15 cellular contexts compared by ENCODE assay signal in the genomic region with DNA sequence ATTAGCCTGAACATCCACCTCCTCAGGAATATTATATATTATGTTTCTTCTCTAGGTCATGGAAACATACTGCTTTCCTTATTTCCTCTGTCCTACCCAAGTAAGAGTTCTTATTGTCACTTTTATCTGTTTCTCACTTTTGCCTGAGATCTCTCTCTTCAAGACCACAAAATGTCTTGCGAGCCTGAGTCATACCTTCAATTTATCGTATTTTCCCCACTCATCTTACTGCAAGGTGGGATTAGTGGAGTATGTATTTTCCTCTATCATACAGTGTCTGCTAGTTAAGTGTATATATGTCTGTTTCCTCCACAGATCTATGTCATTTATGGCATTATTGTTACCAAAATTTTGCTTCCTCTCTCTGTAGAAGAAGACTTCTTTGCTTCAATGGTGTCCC.
DNase-seq lines count a peak whose midpoint lies in the region; ATAC-seq lines count a peak whose summit lies in the region.
"Had no signal": no experiment of that assay in that cellular context is flagged by ENCODE, and none has a peak within 500 bp of the region (broad histone marks: within the 10 kb centered on the region; RNA-seq: fewer than 3 reads in every experiment).

No MANE protein-coding gene starts in this region.

- H3K9me3 Mint-ChIP-seq in stimulated activated naive CD8-positive, alpha-beta T cell treated with anti-CD3 and anti-CD28 coated beads, Interleukin-15, amount 100 ng/mL, for 72 hours = no peaks in the 10 kb centered on the region
- H3K9me3 Mint-ChIP-seq in activated naive CD8-positive, alpha-beta T cell treated with anti-CD3 and anti-CD28 coated beads, Interleukin-2, amount 50 U/mL, for 24 hours = no peaks in the 10 kb centered on the region
- H3K9me3 Mint-ChIP-seq in stimulated activated naive CD8-positive, alpha-beta T cell treated with anti-CD3 and anti-CD28 coated beads, Interleukin-15, Interleukin-2, amounts not matched to agents 100 ng/mL and 50 ng/mL, for 24 hours = no peaks in the 10 kb centered on the region
- H3K9me3 Mint-ChIP-seq: GM23338, H9 had no signal

- H3K4me3 Mint-ChIP-seq in stimulated activated naive CD8-positive, alpha-beta T cell treated with anti-CD3 and anti-CD28 coated beads, Interleukin-15, amount 100 ng/mL, for 72 hours = no peak overlapping the region
- no peak overlapping the region for H3K4me3 Mint-ChIP-seq in activated naive CD8-positive, alpha-beta T cell treated with anti-CD3 and anti-CD28 coated beads, Interleukin-2, amount 50 U/mL, for 24 hours
- no peak overlapping the region for H3K4me3 Mint-ChIP-seq in stimulated activated naive CD8-positive, alpha-beta T cell treated with anti-CD3 and anti-CD28 coated beads, Interleukin-15, Interleukin-2, amounts not matched to agents 100 ng/mL and 50 ng/mL, for 24 hours
- H3K4me3 Mint-ChIP-seq: CD4-positive, alpha-beta memory T cell; GM23338; H9 had no signal

- H3K27ac Mint-ChIP-seq in stimulated activated naive CD8-positive, alpha-beta T cell treated with anti-CD3 and anti-CD28 coated beads, Interleukin-15, amount 100 ng/mL, for 72 hours = no peak overlapping the region
- H3K27ac Mint-ChIP-seq in activated naive CD8-positive, alpha-beta T cell treated with anti-CD3 and anti-CD28 coated beads, Interleukin-2, amount 50 U/mL, for 24 hours = peak overlapping the region; percentile 13
- H3K27ac Mint-ChIP-seq in stimulated activated naive CD8-positive, alpha-beta T cell treated with anti-CD3 and anti-CD28 coated beads, Interleukin-15, Interleukin-2, amounts not matched to agents 100 ng/mL and 50 ng/mL, for 24 hours = peak overlapping the region; percentile 69
- H3K27ac Mint-ChIP-seq: CD4-positive, alpha-beta memory T cell; GM23338 had no signal

- H3K36me3 Mint-ChIP-seq in activated naive CD8-positive, alpha-beta T cell treated with anti-CD3 and anti-CD28 coated beads, Interleukin-2, amount 50 U/mL, for 24 hours (ENCODE audit: low read depth) = no peaks in the 10 kb centered on the region
- no peaks in the 10 kb centered on the region for H3K36me3 Mint-ChIP-seq in stimulated activated naive CD8-positive, alpha-beta T cell treated with anti-CD3 and anti-CD28 coated beads, Interleukin-15, Interleukin-2, amounts not matched to agents 100 ng/mL and 50 ng/mL, for 24 hours (ENCODE audit: low read depth)
- H3K36me3 Mint-ChIP-seq: CD4-positive, alpha-beta memory T cell had no signal

- H3K4me1 Mint-ChIP-seq in stimulated activated naive CD8-positive, alpha-beta T cell treated with anti-CD3 and anti-CD28 coated beads, Interleukin-15, amount 100 ng/mL, for 72 hours = peaks cover 12% of the 10 kb centered on the region
- peaks cover 24% of the 10 kb centered on the region for H3K4me1 Mint-ChIP-seq in activated naive CD8-positive, alpha-beta T cell treated with anti-CD3 and anti-CD28 coated beads, Interleukin-2, amount 50 U/mL, for 24 hours
- peaks cover 22% of the 10 kb centered on the region for H3K4me1 Mint-ChIP-seq in stimulated activated naive CD8-positive, alpha-beta T cell treated with anti-CD3 and anti-CD28 coated beads, Interleukin-15, Interleukin-2, amounts not matched to agents 100 ng/mL and 50 ng/mL, for 24 hours (ENCODE audit: low read depth)
- H3K4me1 Mint-ChIP-seq: GM23338, H9 had no signal

- no peaks in the 10 kb centered on the region for H3K27me3 Mint-ChIP-seq in stimulated activated naive CD8-positive, alpha-beta T cell treated with anti-CD3 and anti-CD28 coated beads, Interleukin-15, amount 100 ng/mL, for 72 hours
- no peaks in the 10 kb centered on the region for H3K27me3 Mint-ChIP-seq in activated naive CD8-positive, alpha-beta T cell treated with anti-CD3 and anti-CD28 coated beads, Interleukin-2, amount 50 U/mL, for 24 hours
- H3K27me3 Mint-ChIP-seq in stimulated activated naive CD8-positive, alpha-beta T cell treated with anti-CD3 and anti-CD28 coated beads, Interleukin-15, Interleukin-2, amounts not matched to agents 100 ng/mL and 50 ng/mL, for 24 hours = peaks cover 3% of the 10 kb centered on the region
- H3K27me3 Mint-ChIP-seq: CD4-positive, alpha-beta memory T cell had no signal

- peak; percentile 78 for ATAC-seq in stimulated activated naive CD8-positive, alpha-beta T cell treated with anti-CD3 and anti-CD28 coated beads, Interleukin-15, Interleukin-2, amounts not matched to agents 100 U/mL and 50 U/mL, for 24 hours
- no peak for ATAC-seq in stimulated activated naive CD8-positive, alpha-beta T cell treated with anti-CD3 and anti-CD28 coated beads, Interleukin-15, amount 100 ng/mL, for 72 hours
- peak; percentile 72 for ATAC-seq in activated naive CD8-positive, alpha-beta T cell treated with anti-CD3 and anti-CD28 coated beads, Interleukin-2, amount 50 U/mL, for 24 hours
- ATAC-seq in GM19395 (IDR thresholded peaks at IDR 0.05; ENCODE audit: unreplicated experiment) = no peak
- ATAC-seq: GM12878, GM23338, HCT116 had no signal

- no peak for DNase-seq in stimulated activated naive CD8-positive, alpha-beta T cell treated with anti-CD3 and anti-CD28 coated beads, Interleukin-15, Interleukin-2, amounts not matched to agents 100 U/mL and 50 U/mL, for 24 hours
- DNase-seq in stimulated activated naive CD8-positive, alpha-beta T cell treated with anti-CD3 and anti-CD28 coated beads, Interleukin-15, amount 100 ng/mL, for 72 hours = no peak
- DNase-seq in activated naive CD8-positive, alpha-beta T cell treated with anti-CD3 and anti-CD28 coated beads, Interleukin-2, amount 50 U/mL, for 24 hours = no peak
- DNase-seq in stimulated activated CD4-positive, alpha-beta T cell treated with anti-CD3 and anti-CD28 coated beads, Interleukin-1b, Interleukin-23, amount 100 ng/mL, for 48 hours = no peak
- DNase-seq: C1 segment of cervical spinal cord; CD4-positive, alpha-beta memory T cell; COR-L47; DMS153; DND-41; H9 had no signal

Comparison
In these comparisons a context has a peak if more than half of its experiments do, and no peak if none do; other contexts are left out.
1. ATAC-seq: peak in stimulated activated naive CD8-positive, alpha-beta T cell treated with anti-CD3 and anti-CD28 coated beads, Interleukin-15, Interleukin-2, amounts not matched to agents 100 U/mL and 50 U/mL, for 24 hours (single experiment) and activated naive CD8-positive, alpha-beta T cell treated with anti-CD3 and anti-CD28 coated beads, Interleukin-2, amount 50 U/mL, for 24 hours (single experiment); none in stimulated activated naive CD8-positive, alpha-beta T cell treated with anti-CD3 and anti-CD28 coated beads, Interleukin-15, amount 100 ng/mL, for 72 hours (single experiment) and GM19395 (single experiment).
2. H3K27ac Mint-ChIP-seq: peak in activated naive CD8-positive, alpha-beta T cell treated with anti-CD3 and anti-CD28 coated beads, Interleukin-2, amount 50 U/mL, for 24 hours (single experiment) and stimulated activated naive CD8-positive, alpha-beta T cell treated with anti-CD3 and anti-CD28 coated beads, Interleukin-15, Interleukin-2, amounts not matched to agents 100 ng/mL and 50 ng/mL, for 24 hours (single experiment); none in stimulated activated naive CD8-positive, alpha-beta T cell treated with anti-CD3 and anti-CD28 coated beads, Interleukin-15, amount 100 ng/mL, for 72 hours (0 of 2).